8 cellular contexts compared by ENCODE assay signal in the genomic region with DNA sequence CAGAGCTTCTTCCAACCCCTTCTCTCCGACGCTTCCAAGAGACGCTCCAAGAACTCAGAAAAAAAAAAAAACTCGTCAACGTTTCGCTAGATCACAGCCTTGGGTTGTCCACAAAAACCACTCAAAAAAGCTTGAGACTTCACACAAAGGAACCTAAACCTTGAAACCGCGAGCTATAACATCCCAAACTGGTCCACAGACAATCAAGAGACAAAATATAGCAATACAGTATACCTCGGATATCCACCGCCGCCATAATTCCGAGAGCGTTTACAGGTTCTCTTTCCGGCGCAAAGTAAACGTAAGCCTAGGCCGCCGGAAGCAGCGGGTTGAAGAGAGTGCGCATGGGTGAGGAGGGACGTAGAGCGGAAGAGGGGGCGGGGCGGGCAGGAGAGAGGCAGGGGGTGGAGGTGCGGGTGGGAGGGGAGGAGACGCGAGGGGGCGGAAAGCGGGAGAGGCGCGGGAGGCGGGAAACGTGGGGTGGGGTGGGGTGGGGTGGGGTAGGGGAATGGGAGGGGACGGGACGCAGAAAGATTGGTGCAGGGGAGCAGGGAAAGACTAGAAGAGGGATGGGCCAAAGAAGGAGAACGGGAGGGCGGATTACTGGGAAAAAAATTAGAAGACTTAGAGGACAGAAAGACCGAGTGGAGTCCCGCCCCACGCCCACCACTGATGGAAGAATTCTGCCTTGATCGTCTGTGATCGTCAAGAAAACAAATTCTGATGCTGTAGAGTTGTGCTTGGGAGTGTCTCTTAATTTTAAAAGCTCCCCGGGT. TPM values are rescaled to one million over a fixed set of nuclear protein-coding genes. Genes with fewer than 3 reads are reported as not detected.
DNase-seq lines count a peak whose midpoint lies in the region; ATAC-seq and TF ChIP-seq lines count a peak whose summit lies in the region.

A gene with protein sequence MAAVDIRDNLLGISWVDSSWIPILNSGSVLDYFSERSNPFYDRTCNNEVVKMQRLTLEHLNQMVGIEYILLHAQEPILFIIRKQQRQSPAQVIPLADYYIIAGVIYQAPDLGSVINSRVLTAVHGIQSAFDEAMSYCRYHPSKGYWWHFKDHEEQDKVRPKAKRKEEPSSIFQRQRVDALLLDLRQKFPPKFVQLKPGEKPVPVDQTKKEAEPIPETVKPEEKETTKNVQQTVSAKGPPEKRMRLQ (minus strand): TSS at position 274 of the 776 bp plus-strand sequence. CDS start 18 bp downstream, at position 256.

- H4K20me1 ChIP-seq in OCI-LY7 (ENCODE audit: insufficient read depth, low read length), result peaks cover 11% of the 10 kb centered on the region

- BruUV-seq in Caco-2 (replicated peaks; lab: Mats Ljungman, UMichigan), result no TSS peak
- no TSS peak for BruUV-seq in OCI-LY7 (replicated peaks; lab: Mats Ljungman, UMichigan)

- TF ChIP-seq CTCF in Caco-2 (IDR thresholded peaks at IDR 0.05; ENCODE audit: insufficient read depth in 1 of 2, low read depth in 1 of 2, low read length in 1 of 2, severe bottlenecking in 1 of 2, unreplicated experiment in 1 of 2), result no peak
- TF ChIP-seq CTCF in OCI-LY7 (conservative IDR thresholded peaks at IDR 0.05; ENCODE audit: low read length), result no peak

- H3K27ac Mint-ChIP-seq in Caco-2 (ENCODE audit: unreplicated experiment), result peak within 1 kb of the TSS; percentile 92
- H3K27ac Mint-ChIP-seq in IgD-negative memory B cell, result peak within 1 kb of the TSS; percentile 93 to 97 (median 96)

- intact Hi-C loops in Caco-2 (cut with micrococcal nuclease; ENCODE audit: unreplicated experiment), result loop anchor here (5.0 kb wide), 1 partner anchor 117 kb away; no protein-coding TSS in a partner anchor
- intact Hi-C loops in OCI-LY7 (cut with micrococcal nuclease; ENCODE audit: unreplicated experiment), result loop anchor here (1.0 to 5.0 kb wide), 4 partner anchors 41 to 306 kb away; partner anchors contain the start of genes PCNX1 and TTC9

- H3K4me1 Mint-ChIP-seq in Caco-2 (ENCODE audit: low read depth, unreplicated experiment) (peaks cover 8% of the 10 kb centered on the region), IgD-negative memory B cell (peaks cover 15 to 25% (median 21%) of the 10 kb centered on the region in 3 donors)

- no peaks in the 10 kb centered on the region for H3K27me3 ChIP-seq in Caco-2 (replicated peaks; ENCODE audit: control insufficient read depth, insufficient read depth, low read length)

- H3K9me3 ChIP-seq in Caco-2, result no peaks in the 10 kb centered on the region
- H3K9me3 ChIP-seq in OCI-LY7 (ENCODE audit: low read length), result no peaks in the 10 kb centered on the region

- H3K4me3 ChIP-seq in Caco-2 (ENCODE audit: low read depth, low read length), result peak within 1 kb of the TSS; percentile 98
- peak within 1 kb of the TSS; percentile 97 for H3K4me3 ChIP-seq in OCI-LY7 (ENCODE audit: low read depth, low read length, poor library complexity, severe bottlenecking)

- H2AFZ ChIP-seq in OCI-LY7 (ENCODE audit: low read length), result peak within 1 kb of the TSS; percentile 93

- ATAC-seq in GM21447 (IDR thresholded peaks at IDR 0.05; ENCODE audit: unreplicated experiment), result peak; percentile 78

- H3K9me2 ChIP-seq in OCI-LY7 (ENCODE audit: insufficient read depth, low read length), result no peaks in the 10 kb centered on the region

- H3K9me3 Mint-ChIP-seq in Caco-2 (ENCODE audit: unreplicated experiment), result no peaks in the 10 kb centered on the region
- H3K9me3 Mint-ChIP-seq in IgD-negative memory B cell, result no peaks in the 10 kb centered on the region

- H3K36me3 ChIP-seq in Caco-2 (ENCODE audit: control insufficient read depth, insufficient read depth, low read length) (peaks cover 1% of the 10 kb centered on the region; the same call in 1 of the 2 replicates), OCI-LY7 (ENCODE audit: insufficient read depth, low read length) (peaks cover 18% of the 10 kb centered on the region)

- peak within 1 kb of the TSS; percentile 34 for H3K27ac ChIP-seq in OCI-LY7 (ENCODE audit: low read depth, low read length, poor library complexity, severe bottlenecking)

- H3K4me3 Mint-ChIP-seq in Caco-2 (ENCODE audit: unreplicated experiment) (peak within 1 kb of the TSS; percentile 93), IgD-negative memory B cell (peak within 1 kb of the TSS; percentile 97 to 100 (median 99))

- H3K27me3 Mint-ChIP-seq in Caco-2 (ENCODE audit: insufficient read depth, unreplicated experiment), result no peaks in the 10 kb centered on the region
- peaks cover 2% of the 10 kb centered on the region for H3K27me3 Mint-ChIP-seq in IgD-negative memory B cell

- DNase-seq in Caco-2 (peak; percentile 89 to 93), OCI-LY7 (ENCODE audit: low spot score) (peak; percentile 94), epidermal melanocyte (ENCODE audit: insufficient read length, low spot score) (peak; percentile 92), midbrain (lab: John Stamatoyannopoulos, UW) (peak; percentile 92)
- DNase-seq in activated CD8-positive, alpha-beta memory T cell treated with anti-CD3 and anti-CD28 coated beads, Interleukin-2, amount 50 U/mL, for 48 hours, result peak; percentile 93
- DNase-seq in stimulated activated CD8-positive, alpha-beta memory T cell treated with anti-CD3 and anti-CD28 coated beads, Interleukin-15, amount 100 ng/mL, for 4 hours (ENCODE audit: low read depth in 2 of 2), result peak; percentile 75 to 90

- peaks cover 46% of the 10 kb centered on the region for H3K79me2 ChIP-seq in OCI-LY7 (ENCODE audit: insufficient read depth, low read depth, low read length)

- H3K36me3 Mint-ChIP-seq in Caco-2 (ENCODE audit: insufficient read depth, unreplicated experiment) (peaks cover 7% of the 10 kb centered on the region), IgD-negative memory B cell (peaks cover 4% of the 10 kb centered on the region)

- CTCF ChIA-PET in Caco-2 (lab: Charles Lee), result no interaction called here
- CTCF ChIA-PET in OCI-LY7 (lab: Charles Lee; ENCODE audit: unreplicated experiment), result no interaction called here

- H3K4me1 ChIP-seq in Caco-2 (no peaks in the 10 kb centered on the region), OCI-LY7 (ENCODE audit: insufficient read depth, low read length, poor library complexity, severe bottlenecking) (peaks cover 34% of the 10 kb centered on the region)

- POLR2A ChIA-PET in Caco-2 (lab: Charles Lee) (interaction anchor here (0.7 kb wide), 2 partner anchors 64 to 346 kb away, joined by 3 to 8 read pairs; no protein-coding TSS in a partner anchor), OCI-LY7 (lab: Charles Lee) (interaction anchor here (0.6 to 1.4 kb wide), 10 partner anchors 13 to 1158 kb away, joined by 3 to 5 read pairs (median 3); no protein-coding TSS in a partner anchor)

- peak within 1 kb of the TSS; percentile 99 for H3K4me2 ChIP-seq in OCI-LY7 (ENCODE audit: low read length)

RNA-seq across cellular contexts. Expression of the gene that starts here (rescaled TPM):
- total RNA-seq in Caco-2 (2022) (48.0 and 55.5 TPM in 2 replicates), OCI-LY7 (2022) (57.7 and 59.2 TPM in 2 replicates)
- polyA plus RNA-seq in IgD-negative memory B cell, result 39.0 TPM
- 28.4 and 28.8 TPM in 2 replicates for total RNA-seq in OCI-LY7 (2014; rRNA removed; shearing (Covaris generic))

Comparison
In these comparisons a context has a peak if more than half of its experiments do, and no peak if none do; other contexts are left out.
1. Peak in every context shown above with its lines: DNase-seq, ATAC-seq, H3K4me3 ChIP-seq and H3K27ac ChIP-seq.